In genomic region chr5:122152266-122152900, GRCh38 we compare ENCODE assay signal across 29 cellular contexts. TPM values are rescaled to one million over a fixed set of nuclear protein-coding genes. Genes with fewer than 3 reads are reported as not detected.
A peak's percentile ranks its signal among the peaks of the same experiment; 100 is the strongest.
DNase-seq lines count a peak whose midpoint lies in the region; ATAC-seq, FAIRE-seq and TF ChIP-seq lines count a peak whose summit lies in the region.
"Had no signal": no experiment of that assay in that cellular context is flagged by ENCODE, and none has a peak within 500 bp of the region (broad histone marks: within the 10 kb centered on the region; RNA-seq: fewer than 3 reads in every experiment).

No MANE protein-coding gene starts in this region.

- 70% methylated on average over 8 of the region's 10 CpGs for WGBS in SK-N-SH (ENCODE audit: low lambda C conversion rate)
- WGBS in K562 (ENCODE audit: insufficient coverage, low coverage, missing lambda C conversion rate): 71% methylated on average over 10 of the region's 10 CpGs
- WGBS in aorta, 2 donors: 43 to 45% methylated on average over 10 of the region's 10 CpGs

- intact Hi-C loops in K562 (cut with micrococcal nuclease): loop anchor here (1.0 kb wide), 1 partner anchor 39 kb away; no protein-coding TSS in a partner anchor
- intact Hi-C loops in aorta (cut with DNase I): loop anchor here (2.0 to 5.0 kb wide), 2 partner anchors 75 to 182 kb away; partner anchors contain the start of gene LOX (in 1 of the 2)
- intact Hi-C loops in PC-9 (cut with micrococcal nuclease; ENCODE audit: unreplicated experiment): loop anchor here (10.0 kb wide), 1 partner anchor 58 kb away; no protein-coding TSS in a partner anchor

- TF ChIP-seq EP300 in SK-N-SH (IDR thresholded peaks at IDR 0.05; ENCODE audit: borderline replicate concordance in 1 of 2, low read depth in 1 of 2, low read length in 1 of 2): no peak
- no peak for TF ChIP-seq EP300 in K562 (IDR thresholded peaks at IDR 0.05; ENCODE audit: low read length)

- H3K9me2 ChIP-seq in SK-N-SH (no peaks in the 10 kb centered on the region), PC-9 (ENCODE audit: insufficient read depth) (no peaks in the 10 kb centered on the region)

- CTCF ChIA-PET in SK-N-SH (lab: Yijun Ruan, JAX) (interaction anchor here (0.6 to 1.2 kb wide), 2 partner anchors 13 to 191 kb away, joined by 3 to 4 read pairs; no protein-coding TSS in a partner anchor), K562 (lab: Yijun Ruan, JAX; ENCODE audit: low intra/inter-chr PET ratio) (no interaction called here), PC-9 (lab: Charles Lee) (no interaction called here)

- H3K9me3 Mint-ChIP-seq in activated naive CD4-positive, alpha-beta T cell treated with anti-CD3 and anti-CD28 coated beads, Interleukin-2, amount 50 U/mL, for 72 hours: no peaks in the 10 kb centered on the region
- H3K9me3 Mint-ChIP-seq: activated CD4-positive, alpha-beta memory T cell treated with anti-CD3 and anti-CD28 coated beads for 36 hours; activated T-cell treated with anti-CD3 and anti-CD28 coated beads, Interleukin-2, amount 50 U/mL, for 4 hours; mesothelial cell of epicardium had no signal

- in situ Hi-C loops in K562 (cut with MboI): no loop called here

- peak overlapping the region; percentile 63 for H3K9ac ChIP-seq in SK-N-SH
- H3K9ac ChIP-seq in K562 (ENCODE audit: insufficient read depth in 1 of 2, low read depth in 2 of 2, low read length in 2 of 2): no peak overlapping the region

- H4K20me1 ChIP-seq in SK-N-SH (ENCODE audit: insufficient read depth) (no peaks in the 10 kb centered on the region), K562 (replicated peaks; ENCODE audit: control insufficient read depth, insufficient read depth, low read length) (no peaks in the 10 kb centered on the region), PC-9 (ENCODE audit: insufficient read depth) (no peaks in the 10 kb centered on the region)

- H3K27me3 ChIP-seq in SK-N-SH (ENCODE audit: insufficient read depth) (no peaks in the 10 kb centered on the region), K562 (ENCODE audit: control insufficient read depth in 2 of 2, insufficient read depth in 2 of 2, low read length in 2 of 2) (no peaks in the 10 kb centered on the region), muscle layer of duodenum (ENCODE audit: low read depth, low read length) (no peaks in the 10 kb centered on the region), aorta (ENCODE audit: control insufficient read depth in 1 of 2, insufficient read depth in 2 of 2, low read length in 1 of 2) (no peaks in the 10 kb centered on the region), PC-9 (ENCODE audit: insufficient read depth, low read depth) (no peaks in the 10 kb centered on the region)
- H3K27me3 ChIP-seq: cardiac muscle cell, heart right ventricle had no signal

- ATAC-seq in SK-N-SH treated with all-trans-retinoic acid at 6 μM for 48 hours: no peak
- no peak for ATAC-seq in K562
- ATAC-seq in aorta (ENCODE audit: low FRiP score): peak; percentile 71
- no peak for ATAC-seq in activated naive CD4-positive, alpha-beta T cell treated with anti-CD3 and anti-CD28 coated beads, Interleukin-2, amount 50 U/mL, for 72 hours
- no peak for ATAC-seq in GM18520 (IDR thresholded peaks at IDR 0.05; ENCODE audit: unreplicated experiment)
- ATAC-seq: activated T-cell treated with anti-CD3 and anti-CD28 coated beads, Interleukin-2, amount 50 U/mL, for 4 hours; esophagus mucosa; heart right ventricle; Panc1 had no signal

- peaks cover 0 to 7% of the 10 kb centered on the region in 2 donors for H3K36me3 Mint-ChIP-seq in activated naive CD4-positive, alpha-beta T cell treated with anti-CD3 and anti-CD28 coated beads, Interleukin-2, amount 50 U/mL, for 72 hours
- H3K36me3 Mint-ChIP-seq: activated CD4-positive, alpha-beta memory T cell treated with anti-CD3 and anti-CD28 coated beads for 36 hours; activated naive CD8-positive, alpha-beta T cell; mesothelial cell of epicardium had no signal

- no peak for TF ChIP-seq POLR2A in K562 (conservative IDR thresholded peaks at IDR 0.05)

- no peak overlapping the region for H3K27ac Mint-ChIP-seq in activated naive CD4-positive, alpha-beta T cell treated with anti-CD3 and anti-CD28 coated beads, Interleukin-2, amount 50 U/mL, for 72 hours
- H3K27ac Mint-ChIP-seq: activated CD4-positive, alpha-beta memory T cell treated with anti-CD3 and anti-CD28 coated beads for 36 hours; activated naive CD8-positive, alpha-beta T cell had no signal

- H3K9me3 ChIP-seq in SK-N-SH: no peaks in the 10 kb centered on the region
- H3K9me3 ChIP-seq in K562 (replicated peaks; ENCODE audit: control insufficient read depth, insufficient read depth, low read depth, low read length): no peaks in the 10 kb centered on the region
- no peaks in the 10 kb centered on the region for H3K9me3 ChIP-seq in muscle layer of duodenum (ENCODE audit: control insufficient read depth in 1 of 2, low read length in 2 of 2)
- H3K9me3 ChIP-seq in aorta (ENCODE audit: control insufficient read depth, low read length): no peaks in the 10 kb centered on the region
- H3K9me3 ChIP-seq in PC-9 (ENCODE audit: insufficient read depth, low read depth): no peaks in the 10 kb centered on the region
- H3K9me3 ChIP-seq: heart right ventricle had no signal

- FAIRE-seq in K562 (lab: Jason Lieb, UNC): no peak
- FAIRE-seq: keratinocyte, small intestine had no signal

- TF ChIP-seq CTCF in SK-N-SH (IDR thresholded peaks at IDR 0.05) (no peak), K562 (IDR thresholded peaks at IDR 0.05 in 2 of 3, conservative IDR thresholded peaks at IDR 0.05 in 1 of 3; ENCODE audit: insufficient read depth in 2 of 3, low read depth in 1 of 3, low read length in 3 of 3) (no peak), PC-9 (conservative IDR thresholded peaks at IDR 0.05) (no peak)

- BruUV-seq in K562 (replicated peaks; lab: Mats Ljungman, UMichigan): no TSS peak
- BruUV-seq in PC-9 (replicated peaks; lab: Mats Ljungman, UMichigan): no TSS peak

- H3K9me1 ChIP-seq in K562 (ENCODE audit: control insufficient read depth, insufficient read depth, low read length): no peaks in the 10 kb centered on the region

- no peak overlapping the region for H2AFZ ChIP-seq in SK-N-SH (ENCODE audit: low read depth)
- peak overlapping the region; percentile 46; the same call in 1 of the 2 replicates for H2AFZ ChIP-seq in K562 (ENCODE audit: low read depth, low read length)
- no peak overlapping the region for H2AFZ ChIP-seq in PC-9

- DNase-seq in SK-N-SH: no peak
- DNase-seq in K562 (ENCODE audit: extremely low read depth in 1 of 4, low spot score in 3 of 4): no peak
- DNase-seq in aorta: peak; percentile 52 to 67
- DNase-seq in activated naive CD4-positive, alpha-beta T cell treated with anti-CD3 and anti-CD28 coated beads, Interleukin-2, amount 50 U/mL, for 72 hours (ENCODE audit: low spot score in 2 of 2): no peak
- DNase-seq in PC-9: no peak
- DNase-seq: activated CD4-positive, alpha-beta memory T cell treated with anti-CD3 and anti-CD28 coated beads for 36 hours; activated T-cell treated with anti-CD3 and anti-CD28 coated beads, Interleukin-2, amount 50 U/mL, for 4 hours; DMS153; H7; heart right ventricle; Kasumi-1; NCI-H1417; NCI-H2171 treated with DMSO at 0.1 percent for 48 hours; NCI-H748 treated with DMSO at 0.1 percent for 48 hours; small intestine; stimulated activated CD4-positive, alpha-beta T cell treated with anti-CD3 and anti-CD28 coated beads, Interleukin-4, amount 100 ng/mL, for 4 hours; stimulated activated CD8-positive, alpha-beta memory T cell treated with anti-CD3 and anti-CD28 coated beads, Interleukin-4, amount 100 ng/mL, for 48 hours; SW 1271 had no signal

- H3F3A ChIP-seq in SK-N-SH (replicated peaks; ENCODE audit: insufficient read depth) (peaks cover 48% of the 10 kb centered on the region), PC-9 (ENCODE audit: insufficient read depth, low read depth) (no peaks in the 10 kb centered on the region)

- H3K27ac ChIP-seq in SK-N-SH (ENCODE audit: low read depth in 2 of 2, low read length in 1 of 2) (peak overlapping the region in 1 of 2 experiments; percentile 93), K562 (ENCODE audit: extremely low read depth, low read depth, low read length) (no peak overlapping the region), muscle layer of duodenum (ENCODE audit: low read length) (peak overlapping the region; percentile 40), aorta (ENCODE audit: low read depth in 1 of 2, low read length in 2 of 2) (peak overlapping the region in 1 of 2 donors; percentile 55), PC-9 (no peak overlapping the region)
- H3K27ac ChIP-seq: 22Rv1, cardiac muscle cell had no signal

- H3K4me1 ChIP-seq in SK-N-SH (ENCODE audit: control insufficient read depth in 1 of 2, insufficient read depth in 2 of 2, low read depth in 1 of 2, low read length in 1 of 2) (peaks cover 3 to 47% of the 10 kb centered on the region in 2 experiments), K562 (replicated peaks in 1 of 2; ENCODE audit: control insufficient read depth in 2 of 2, insufficient read depth in 2 of 2, low read length in 2 of 2) (peaks cover 4 to 14% of the 10 kb centered on the region in 2 experiments; a peak in 3 of 5 replicates), muscle layer of duodenum (ENCODE audit: control insufficient read depth in 1 of 2, insufficient read depth in 2 of 2, low read length in 2 of 2) (peaks cover 0 to 13% of the 10 kb centered on the region in 2 donors), aorta (ENCODE audit: control insufficient read depth in 1 of 2, insufficient read depth in 2 of 2, low read length in 2 of 2) (peaks cover 8 to 11% of the 10 kb centered on the region in 2 donors), PC-9 (replicated peaks; ENCODE audit: insufficient read depth) (no peaks in the 10 kb centered on the region)

- H3K4me3 ChIP-seq in SK-N-SH (ENCODE audit: low read depth in 2 of 2, low read length in 1 of 2) (no peak overlapping the region; a peak in 1 of 4 replicates), K562 (no peak overlapping the region), muscle layer of duodenum (ENCODE audit: low read depth in 1 of 2, low read length in 2 of 2) (peak overlapping the region in 1 of 2 donors; percentile 12), aorta (ENCODE audit: low read length in 2 of 2) (no peak overlapping the region), PC-9 (no peak overlapping the region)
- H3K4me3 ChIP-seq: cardiac muscle cell, heart right ventricle had no signal

- H3K4me2 ChIP-seq in SK-N-SH (peak overlapping the region; percentile 60), K562 (ENCODE audit: insufficient read depth, low read length) (no peak overlapping the region), PC-9 (no peak overlapping the region)

- H3K36me3 ChIP-seq in SK-N-SH (replicated peaks in 1 of 2; ENCODE audit: control insufficient read depth in 1 of 2, insufficient read depth in 2 of 2, low read length in 1 of 2) (no peaks in the 10 kb centered on the region), K562 (ENCODE audit: control insufficient read depth, insufficient read depth, low read length) (no peaks in the 10 kb centered on the region), muscle layer of duodenum (ENCODE audit: control insufficient read depth in 1 of 2, insufficient read depth in 2 of 2, low read length in 2 of 2) (peaks cover 0 to 4% of the 10 kb centered on the region in 2 donors), aorta (ENCODE audit: control insufficient read depth in 1 of 2, insufficient read depth in 2 of 2, low read length in 1 of 2) (no peaks in the 10 kb centered on the region), PC-9 (ENCODE audit: low read depth) (no peaks in the 10 kb centered on the region)
- H3K36me3 ChIP-seq: cardiac muscle cell, heart right ventricle had no signal

- POLR2A ChIA-PET in SK-N-SH (lab: Yijun Ruan, JAX) (no interaction called here), K562 (lab: Yijun Ruan, JAX) (interaction anchor here (1.4 kb wide), 1 partner anchor 17 kb away, joined by 3 read pairs; no protein-coding TSS in a partner anchor), PC-9 (lab: Charles Lee; ENCODE audit: unreplicated experiment) (no interaction called here)

- H3K79me2 ChIP-seq in SK-N-SH (ENCODE audit: insufficient read depth): no peaks in the 10 kb centered on the region
- no peaks in the 10 kb centered on the region for H3K79me2 ChIP-seq in K562 (ENCODE audit: control insufficient read depth, insufficient read depth, low read length)
- no peaks in the 10 kb centered on the region for H3K79me2 ChIP-seq in PC-9 (ENCODE audit: low read depth)

- no peak for TF ChIP-seq RAD21 in SK-N-SH (IDR thresholded peaks at IDR 0.05; ENCODE audit: low read length)
- TF ChIP-seq RAD21 in K562 (CRISPR knock-in tag; conservative IDR thresholded peaks at IDR 0.05 in 1 of 2, IDR thresholded peaks at IDR 0.05 in 1 of 2): no peak

RNA-seq across cellular contexts. Expression of gene ZNF474, which starts 23.0 kb away (rescaled TPM):
- polyA plus RNA-seq in SK-N-SH (2012; rRNA removed) (0.08 and 0.21 TPM in 2 replicates), K562 (2011; rRNA removed) (0.31 and 0.45 TPM in 2 replicates), K562 (2014; fragmentation: Illumina TruSeq; extraction: Trizol) (0.22 and 0.31 TPM in 2 replicates), K562 (2014; fragmentation: Nextera tagmentation; extraction: Ambion mirVana) (under 1 TPM; 0.35 to 0.39 TPM), K562 (2014; rRNA removed) (0.13 and 0.21 TPM in 2 replicates), aorta (under 1 TPM in 1 of 2 donors, not detected in 1; 0.08 TPM)
- polyA plus RNA-seq in SK-N-SH (2012; cell fraction: cytosol; rRNA removed): 0.10 and 0.13 TPM in 2 replicates
- 0.31 and 0.58 TPM in 2 replicates for polyA plus RNA-seq in SK-N-SH (2012; cell fraction: nucleus; rRNA removed)
- 0.23 and 0.95 TPM in 2 replicates for total RNA-seq in K562 (2011; cell fraction: chromatin; rRNA removed; ENCODE audit: low replicate concordance)
- total RNA-seq in K562 (2011; cell fraction: nucleolus; rRNA removed): 0.17 and 0.79 TPM in 2 replicates
- total RNA-seq in K562 (2011; cell fraction: nucleoplasm; rRNA removed): 0.44 and 0.92 TPM in 2 replicates
- total RNA-seq in K562 (2014; rRNA removed) (0.08 and 0.50 TPM in 2 replicates), K562 (2014; rRNA removed; fragmentation: Illumina TruSeq; extraction: Trizol) (0.45 and 0.47 TPM in 2 replicates), K562 (2015; rRNA removed; fragmentation: Illumina TruSeq; extraction: Trizol) (0.26 and 0.62 TPM in 2 replicates), K562 (2021) (0.16 and 0.25 TPM in 2 replicates), aorta (under 1 TPM; 0.52 to 0.75 TPM), PC-9 (2021) (not detected in 2 replicates)
- polyA plus RNA-seq in K562 (2011; cell fraction: cytosol; rRNA removed): 0.12 and 0.21 TPM in 2 replicates
- 0.28 and 0.63 TPM in 2 replicates for polyA plus RNA-seq in K562 (2011; cell fraction: nucleus; rRNA removed)
- polyA plus RNA-seq in K562 (2012): 0.08 and 0.39 TPM in 2 replicates
- 0.42 and 0.60 TPM in 2 replicates for polyA minus RNA-seq in K562 (2011; rRNA and poly(A)+ RNA removed)
- not detected in 2 replicates for polyA minus RNA-seq in K562 (2011; cell fraction: cytosol; rRNA and poly(A)+ RNA removed)
- polyA minus RNA-seq in K562 (2011; cell fraction: nucleus; rRNA and poly(A)+ RNA removed): 0.27 and 0.44 TPM in 2 replicates
- total RNA-seq in activated naive CD4-positive, alpha-beta T cell treated with anti-CD3 and anti-CD28 coated beads, Interleukin-2, amount 50 U/mL, for 72 hours: under 1 TPM in 1 of 2 donors, not detected in 1; 0.12 TPM
- total RNA-seq: activated CD4-positive, alpha-beta memory T cell treated with anti-CD3 and anti-CD28 coated beads for 36 hours; cardiac muscle cell; esophagus mucosa; H7; osteocyte had no signal
- polyA plus RNA-seq: cardiac muscle cell had no signal

Comparison
In these comparisons a context has a peak if more than half of its experiments do, and no peak if none do; other contexts are left out.
1. DNase-seq: peak in aorta (2 of 2); none in SK-N-SH (single experiment), K562 (0 of 4), activated naive CD4-positive, alpha-beta T cell treated with anti-CD3 and anti-CD28 coated beads, Interleukin-2, amount 50 U/mL, for 72 hours (0 of 2) and PC-9 (0 of 2).